In genomic region chr1:100511773-100512172, GRCh38 we compare ENCODE assay signal across 21 cellular contexts. TPM values are rescaled to one million over a fixed set of nuclear protein-coding genes. Genes with fewer than 3 reads are reported as not detected.
DNase-seq lines count a peak whose midpoint lies in the region; ATAC-seq, FAIRE-seq and TF ChIP-seq lines count a peak whose summit lies in the region.
"Had no signal": no experiment of that assay in that cellular context is flagged by ENCODE, and none has a peak within 500 bp of the region (broad histone marks: within the 10 kb centered on the region; RNA-seq: fewer than 3 reads in every experiment).

No MANE protein-coding gene starts in this region.

- TF ChIP-seq POLR2A in gastroesophageal sphincter (IDR thresholded peaks at IDR 0.05) (no peak), H54 (IDR thresholded peaks at IDR 0.05; ENCODE audit: low read depth, low read length) (no peak)

- TF ChIP-seq RAD21 in neural cell (conservative IDR thresholded peaks at IDR 0.05), result no peak

- no peak for TF ChIP-seq EP300 in neural cell (conservative IDR thresholded peaks at IDR 0.05; ENCODE audit: poor library complexity, severe bottlenecking)
- TF ChIP-seq EP300 in gastroesophageal sphincter (IDR thresholded peaks at IDR 0.05), result no peak

- H3K9me2 ChIP-seq in neural cell (ENCODE audit: insufficient read depth, low read length), result no peaks in the 10 kb centered on the region

- WGBS in gastroesophageal sphincter (ENCODE audit: low coverage in 1 of 2), 2 donors, result 71 to 92% methylated on average over 4 of the region's 5 CpGs

- H3K4me2 ChIP-seq in neural cell (ENCODE audit: low read length), result no peak overlapping the region

- no peaks in the 10 kb centered on the region for H3F3A ChIP-seq in neural cell (ENCODE audit: insufficient read depth, low read length, poor library complexity, severe bottlenecking)

- peak; percentile 66 for DNase-seq in G401 (ENCODE audit: low spot score)
- DNase-seq in bronchial epithelial cell (ENCODE audit: low read depth), result no peak
- DNase-seq in HK-2 (ENCODE audit: unreplicated experiment), result no peak
- DNase-seq in H54 (ENCODE audit: insufficient read length, low spot score), result no peak
- DNase-seq: ACHN; BE2C; C1 segment of cervical spinal cord; Caco-2; CD4-positive, alpha-beta T cell; DMS79 treated with DMSO at 0.1 percent for 48 hours; GM23248; HCEC 1CT; IMR-90 had no signal

- H4K20me1 ChIP-seq in neural cell (ENCODE audit: insufficient read depth), result no peaks in the 10 kb centered on the region

- no peak for ATAC-seq in gastroesophageal sphincter
- ATAC-seq: GM12878 had no signal

- no peaks in the 10 kb centered on the region for H3K36me3 ChIP-seq in bronchial epithelial cell (ENCODE audit: control insufficient read depth, insufficient read depth, low read length)
- no peaks in the 10 kb centered on the region for H3K36me3 ChIP-seq in neural cell (ENCODE audit: insufficient read depth, low read length)
- H3K36me3 ChIP-seq in gastroesophageal sphincter, result peaks cover 0 to 38% of the 10 kb centered on the region in 2 donors
- H3K36me3 ChIP-seq: BE2C had no signal

- H3K4me1 ChIP-seq in gastroesophageal sphincter, result no peaks in the 10 kb centered on the region
- H3K4me1 ChIP-seq: BE2C, Caco-2 had no signal

- H3K9me3 ChIP-seq in neural cell (ENCODE audit: low read length), result no peaks in the 10 kb centered on the region
- H3K9me3 ChIP-seq in gastroesophageal sphincter, result no peaks in the 10 kb centered on the region
- H3K9me3 ChIP-seq: BE2C, Caco-2 had no signal

- H3K27me3 ChIP-seq in bronchial epithelial cell (ENCODE audit: control insufficient read depth, insufficient read depth, low read length) (no peaks in the 10 kb centered on the region), neural cell (ENCODE audit: insufficient read depth, low read depth, low read length) (no peaks in the 10 kb centered on the region), gastroesophageal sphincter (no peaks in the 10 kb centered on the region)
- H3K27me3 ChIP-seq: BE2C had no signal

- TF ChIP-seq CTCF in bronchial epithelial cell (IDR thresholded peaks at IDR 0.05; ENCODE audit: insufficient read depth, low read length, severe bottlenecking), result no peak
- TF ChIP-seq CTCF in neural cell (IDR thresholded peaks at IDR 0.05; ENCODE audit: poor library complexity, severe bottlenecking), result no peak
- no peak for TF ChIP-seq CTCF in gastroesophageal sphincter (IDR thresholded peaks at IDR 0.05)

- no peak overlapping the region for H3K9ac ChIP-seq in neural cell (ENCODE audit: low read length)
- H3K9ac ChIP-seq: GM23248 had no signal

- H2AFZ ChIP-seq in neural cell (ENCODE audit: low read depth, low read length), result no peak overlapping the region
- H2AFZ ChIP-seq: GM23248 had no signal

- no peaks in the 10 kb centered on the region for H3K79me2 ChIP-seq in neural cell (replicated peaks; ENCODE audit: insufficient read depth, low read length)

- FAIRE-seq in bronchial epithelial cell (lab: Jason Lieb, UNC) (peak; percentile 55), H54 (lab: Jason Lieb, UNC) (no peak)
- FAIRE-seq: A204.1, D721Med, GM12878, GM19239, HTR-8/SVneo, K562 had no signal

- in situ Hi-C loops in G401 (cut with HindIII; ENCODE audit: low sequenced_read_pairs), result no loop called here

- H3K27ac ChIP-seq in neural cell (ENCODE audit: low read length) (peak overlapping the region; percentile 1), gastroesophageal sphincter (no peak overlapping the region)
- H3K27ac ChIP-seq: GM23248 had no signal

- H3K4me3 ChIP-seq in bronchial epithelial cell (ENCODE audit: low read depth, low read length), result no peak overlapping the region
- no peak overlapping the region for H3K4me3 ChIP-seq in neural cell (ENCODE audit: low read length)
- no peak overlapping the region for H3K4me3 ChIP-seq in gastroesophageal sphincter
- H3K4me3 ChIP-seq: GM12878, GM23248, K562 had no signal

TF ChIP-seq in neural cell, 6 proteins besides CTCF, POLR2A, EP300 and RAD21:
- TF ChIP-seq SMC3 (conservative IDR thresholded peaks at IDR 0.05; ENCODE audit: poor library complexity) (no peak), REST (IDR thresholded peaks at IDR 0.05; ENCODE audit: borderline replicate concordance) (no peak), MXI1 (conservative IDR thresholded peaks at IDR 0.05; ENCODE audit: poor library complexity, severe bottlenecking) (no peak), TAF1 (IDR thresholded peaks at IDR 0.05; ENCODE audit: low read depth) (no peak), POLR2AphosphoS5 (IDR thresholded peaks at IDR 0.05) (no peak), EZH2 (IDR thresholded peaks at IDR 0.05; ENCODE audit: borderline replicate concordance, insufficient read depth, low read length, poor library complexity, severe bottlenecking) (no peak)

RNA-seq across cellular contexts. Expression of gene GPR88, which starts 26.2 kb away (rescaled TPM):
- total RNA-seq in G401 (2014; rRNA removed; shearing (Covaris generic)), result not detected in 2 replicates
- total RNA-seq in bronchial epithelial cell, result not detected in 2 replicates
- 12.0 and 15.4 TPM in 2 replicates for polyA plus RNA-seq in neural cell
- polyA minus RNA-seq in neural cell, result 18.0 and 23.7 TPM in 2 replicates
- 1 to 10 TPM in 1 of 4 donors, under 1 TPM in 3; 0.30 to 2.3 (median 0.57) TPM for total RNA-seq in gastroesophageal sphincter
- total RNA-seq: Caco-2; CD4-positive, alpha-beta T cell; IMR-90; K562 had no signal
- polyA plus RNA-seq: GM23248, K562 had no signal
